7 cellular contexts compared by ENCODE assay signal in genomic region chr5:136062563-136063274, GRCh38. TPM values are rescaled to one million over a fixed set of nuclear protein-coding genes. Genes with fewer than 3 reads are reported as not detected.
DNase-seq lines count a peak whose midpoint lies in the region; ATAC-seq and TF ChIP-seq lines count a peak whose summit lies in the region.

No MANE protein-coding gene starts in this region.

- no peaks in the 10 kb centered on the region for H3K36me3 Mint-ChIP-seq in stimulated activated effector memory CD8-positive, alpha-beta T cell treated with anti-CD3 and anti-CD28 coated beads, Interleukin-12 subunit alpha, Interleukin-12 subunit beta, amount 100 ng/mL, for 72 hours

- TF ChIP-seq CTCF in fibroblast of lung (conservative IDR thresholded peaks at IDR 0.05 in 1 of 2, IDR thresholded peaks at IDR 0.05 in 1 of 2; ENCODE audit: low read depth in 1 of 2, low read length in 2 of 2), result peak; percentile 45 to 57

- ATAC-seq in GM18909 (IDR thresholded peaks at IDR 0.05; ENCODE audit: poor library complexity, unreplicated experiment) (peak; percentile 66), HG03354 (IDR thresholded peaks at IDR 0.05; ENCODE audit: poor library complexity, severe bottlenecking, unreplicated experiment) (peak; percentile 73)
- ATAC-seq in stimulated activated effector memory CD8-positive, alpha-beta T cell treated with anti-CD3 and anti-CD28 coated beads, Interleukin-12 subunit alpha, Interleukin-12 subunit beta, amount 100 ng/mL, for 72 hours, result peak; percentile 81

- no peaks in the 10 kb centered on the region for H4K20me1 ChIP-seq in fibroblast of lung (ENCODE audit: control insufficient read depth, extremely low read depth, insufficient read depth, low read length)

- H3K4me1 ChIP-seq in fibroblast of lung (ENCODE audit: control insufficient read depth, extremely low read depth, insufficient read depth, low read length), result peaks cover 8% of the 10 kb centered on the region

- no peaks in the 10 kb centered on the region for H3K79me2 ChIP-seq in fibroblast of lung (ENCODE audit: control insufficient read depth, insufficient read depth, low read length)

- no peak overlapping the region for H3K27ac ChIP-seq in fibroblast of lung (ENCODE audit: insufficient read depth, low read length)

- H3K4me3 ChIP-seq in fibroblast of lung (replicated peaks in 1 of 4; ENCODE audit: control extremely low read depth in 1 of 4, insufficient read depth in 1 of 4, low read depth in 3 of 4, low read length in 4 of 4), result no peak overlapping the region
- no peak overlapping the region for H3K4me3 ChIP-seq in H7 (ENCODE audit: insufficient read depth, low read depth, low read length)

- no peaks in the 10 kb centered on the region for H3K4me1 Mint-ChIP-seq in stimulated activated effector memory CD8-positive, alpha-beta T cell treated with anti-CD3 and anti-CD28 coated beads, Interleukin-12 subunit alpha, Interleukin-12 subunit beta, amount 100 ng/mL, for 72 hours

- H3K4me2 ChIP-seq in fibroblast of lung (ENCODE audit: extremely low read depth, insufficient read depth, low read length), result no peak overlapping the region

- peaks cover 38% of the 10 kb centered on the region for H3K36me3 ChIP-seq in fibroblast of lung (ENCODE audit: control insufficient read depth, insufficient read depth, low read length)
- no peaks in the 10 kb centered on the region for H3K36me3 ChIP-seq in H7 (replicated peaks; ENCODE audit: control insufficient read depth, insufficient read depth, low read length)

- H3K9me3 ChIP-seq in fibroblast of lung (ENCODE audit: control insufficient read depth, insufficient read depth, low read depth, low read length), result no peaks in the 10 kb centered on the region

- H3K27ac Mint-ChIP-seq in stimulated activated effector memory CD8-positive, alpha-beta T cell treated with anti-CD3 and anti-CD28 coated beads, Interleukin-12 subunit alpha, Interleukin-12 subunit beta, amount 100 ng/mL, for 72 hours, result no peak overlapping the region

- no peaks in the 10 kb centered on the region for H3K27me3 ChIP-seq in fibroblast of lung (ENCODE audit: control insufficient read depth, insufficient read depth, low read length)
- no peaks in the 10 kb centered on the region for H3K27me3 ChIP-seq in H7 (ENCODE audit: control insufficient read depth, insufficient read depth, low read length)

- no peaks in the 10 kb centered on the region for H3K9me3 Mint-ChIP-seq in stimulated activated effector memory CD8-positive, alpha-beta T cell treated with anti-CD3 and anti-CD28 coated beads, Interleukin-12 subunit alpha, Interleukin-12 subunit beta, amount 100 ng/mL, for 72 hours

- DNase-seq in DMS79 (lab: John Stamatoyannopoulos, UW), result peak; percentile 12
- peak; percentile 64 for DNase-seq in RKO (ENCODE audit: low spot score)
- peak; percentile 44 to 69 for DNase-seq in fibroblast of lung (ENCODE audit: low read depth in 2 of 2)
- DNase-seq in stimulated activated effector memory CD8-positive, alpha-beta T cell treated with anti-CD3 and anti-CD28 coated beads, Interleukin-12 subunit alpha, Interleukin-12 subunit beta, amount 100 ng/mL, for 72 hours (ENCODE audit: low spot score in 2 of 2), result no peak
- no peak for DNase-seq in H7

- no peak overlapping the region for H3K9ac ChIP-seq in fibroblast of lung (ENCODE audit: insufficient read depth, low read length)

- H3K4me3 Mint-ChIP-seq in stimulated activated effector memory CD8-positive, alpha-beta T cell treated with anti-CD3 and anti-CD28 coated beads, Interleukin-12 subunit alpha, Interleukin-12 subunit beta, amount 100 ng/mL, for 72 hours, result no peak overlapping the region

- H2AFZ ChIP-seq in fibroblast of lung (ENCODE audit: low read length), result no peak overlapping the region

RNA-seq across cellular contexts. Expression of gene TGFBI, which starts 33.9 kb away (rescaled TPM):
- total RNA-seq in fibroblast of lung, result 270 and 398 TPM in 2 replicates
- polyA plus RNA-seq in fibroblast of lung, result 525 and 889 TPM in 2 replicates
- polyA plus RNA-seq in fibroblast of lung (2012), result 631 and 968 TPM in 2 replicates
- 379 and 787 TPM in 2 replicates for polyA minus RNA-seq in fibroblast of lung (ENCODE audit: low replicate concordance)
- 3.2 and 4.3 TPM in 2 replicates for total RNA-seq in H7 (2014; rRNA removed; shearing (Covaris generic))

Comparison
In these comparisons a context has a peak if more than half of its experiments do, and no peak if none do; other contexts are left out.
1. DNase-seq: peak in DMS79 (single experiment), RKO (single experiment) and fibroblast of lung (2 of 2); none in stimulated activated effector memory CD8-positive, alpha-beta T cell treated with anti-CD3 and anti-CD28 coated beads, Interleukin-12 subunit alpha, Interleukin-12 subunit beta, amount 100 ng/mL, for 72 hours (0 of 2) and H7 (single experiment).
2. RNA of gene TGFBI, which starts 33.9 kb away (total RNA-seq): 270 to 398 TPM in fibroblast of lung; 3.2 to 4.3 TPM in H7; every median in the first group is over 10 times any median in the second.
3. Peak in every context shown above with its lines, with median percentiles within 50 percentile points of each other: ATAC-seq.